Comparison of ENCODE assay signal across 8 cellular contexts in the genomic region with DNA sequence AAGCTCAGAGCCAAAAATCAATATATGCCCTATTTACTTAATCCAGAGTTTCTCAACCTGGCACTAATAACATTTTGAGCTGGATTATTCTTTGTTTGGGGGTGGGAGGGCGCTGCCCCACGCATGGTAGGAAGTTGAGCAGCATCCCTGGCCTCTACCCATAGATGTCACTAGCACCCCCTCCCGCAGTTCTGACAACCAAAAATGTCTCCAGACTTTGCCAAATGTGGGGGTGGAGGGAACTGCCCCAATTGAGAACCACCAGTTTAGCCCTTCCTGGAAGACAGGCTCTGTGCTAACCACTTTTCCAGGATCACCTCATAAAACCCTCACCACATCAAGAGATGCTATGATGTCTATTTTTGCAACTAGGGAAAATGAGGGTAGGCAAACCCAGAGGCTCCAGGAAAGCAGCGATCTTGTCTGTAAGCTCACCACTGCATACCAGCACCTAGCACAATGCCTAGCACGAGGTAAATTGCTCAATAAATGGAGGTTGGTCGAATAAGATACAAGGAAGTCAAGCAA. TPM values are rescaled to one million over a fixed set of nuclear protein-coding genes. Genes with fewer than 3 reads are reported as not detected.
A peak's percentile ranks its signal among the peaks of the same experiment; 100 is the strongest.
DNase-seq lines count a peak whose midpoint lies in the region; ATAC-seq and TF ChIP-seq lines count a peak whose summit lies in the region.

No MANE protein-coding gene starts in this region.

- H3K4me2 ChIP-seq in Loucy (ENCODE audit: low read depth, low read length, poor library complexity, severe bottlenecking) (peak overlapping the region; percentile 94), fibroblast of lung (ENCODE audit: extremely low read depth, insufficient read depth, low read length) (peak overlapping the region; percentile 96)

- H3K4me1 Mint-ChIP-seq in activated CD8-positive, alpha-beta T cell treated with anti-CD3 and anti-CD28 coated beads for 36 hours (ENCODE audit: low read depth), result peaks cover 39% of the 10 kb centered on the region
- peaks cover 24% of the 10 kb centered on the region for H3K4me1 Mint-ChIP-seq in progenitor cell of endocrine pancreas (ENCODE audit: low read depth)

- H3K27me3 ChIP-seq in Loucy (ENCODE audit: insufficient read depth, low read length, poor library complexity, severe bottlenecking), result peaks cover 6% of the 10 kb centered on the region
- H3K27me3 ChIP-seq in fibroblast of lung (ENCODE audit: control insufficient read depth, insufficient read depth, low read length), result no peaks in the 10 kb centered on the region

- H3F3A ChIP-seq in Loucy (ENCODE audit: low read depth), result no peaks in the 10 kb centered on the region

- H3K36me3 ChIP-seq in Loucy (ENCODE audit: insufficient read depth, low read length) (peaks cover 26% of the 10 kb centered on the region; the same call in 1 of the 2 replicates), fibroblast of lung (ENCODE audit: control insufficient read depth, insufficient read depth, low read length) (peaks cover 19% of the 10 kb centered on the region)

- H3K9me2 ChIP-seq in Loucy (replicated peaks; ENCODE audit: low read depth, low read length), result no peaks in the 10 kb centered on the region

- POLR2A ChIA-PET in activated CD8-positive, alpha-beta T cell treated with anti-CD3 and anti-CD28 coated beads for 36 hours (lab: Charles Lee), result interaction anchor here (0.6 to 8.9 kb wide), 16 partner anchors 11 to 1027 kb away, joined by 3 to 160 read pairs (median 4); partner anchors contain the start of genes DHPS, FBXW9, GCDH and JUNB

- H2AFZ ChIP-seq in Loucy (ENCODE audit: low read length) (no peak overlapping the region), fibroblast of lung (ENCODE audit: low read length) (no peak overlapping the region)

- intact Hi-C loops in activated CD8-positive, alpha-beta T cell treated with anti-CD3 and anti-CD28 coated beads for 36 hours (cut with micrococcal nuclease), result no loop called here

- H3K27ac Mint-ChIP-seq in activated CD8-positive, alpha-beta T cell treated with anti-CD3 and anti-CD28 coated beads for 36 hours, result peak overlapping the region; percentile 98
- peak overlapping the region; percentile 97 for H3K27ac Mint-ChIP-seq in progenitor cell of endocrine pancreas

- H3K9me3 ChIP-seq in Loucy (ENCODE audit: insufficient read depth, low read depth, low read length) (no peaks in the 10 kb centered on the region), fibroblast of lung (ENCODE audit: control insufficient read depth, insufficient read depth, low read depth, low read length) (no peaks in the 10 kb centered on the region)

- H3K27ac ChIP-seq in fibroblast of lung (ENCODE audit: insufficient read depth, low read length), result peak overlapping the region; percentile 95

- TF ChIP-seq CTCF in Loucy (conservative IDR thresholded peaks at IDR 0.05; ENCODE audit: low read length) (peak; percentile 65), fibroblast of lung (conservative IDR thresholded peaks at IDR 0.05 in 1 of 2, IDR thresholded peaks at IDR 0.05 in 1 of 2; ENCODE audit: low read depth in 1 of 2, low read length in 2 of 2) (peak; percentile 40 to 44), progenitor cell of endocrine pancreas (IDR thresholded peaks at IDR 0.05; ENCODE audit: unreplicated experiment) (peak; percentile 28)
- TF ChIP-seq CTCF in activated CD8-positive, alpha-beta T cell treated with anti-CD3 and anti-CD28 coated beads for 36 hours (IDR thresholded peaks at IDR 0.05), result peak; percentile 67

- peaks cover 36% of the 10 kb centered on the region for H3K36me3 Mint-ChIP-seq in activated CD8-positive, alpha-beta T cell treated with anti-CD3 and anti-CD28 coated beads for 36 hours (ENCODE audit: low read depth)
- peaks cover 13% of the 10 kb centered on the region for H3K36me3 Mint-ChIP-seq in progenitor cell of endocrine pancreas (ENCODE audit: insufficient read depth)

- H3K4me1 ChIP-seq in Loucy (ENCODE audit: insufficient read depth, low read length, poor library complexity, severe bottlenecking), result peaks cover 28% of the 10 kb centered on the region
- peaks cover 12% of the 10 kb centered on the region for H3K4me1 ChIP-seq in fibroblast of lung (ENCODE audit: control insufficient read depth, extremely low read depth, insufficient read depth, low read length)

- H3K79me2 ChIP-seq in Loucy (ENCODE audit: insufficient read depth, low read length) (peaks cover 70% of the 10 kb centered on the region), fibroblast of lung (ENCODE audit: control insufficient read depth, insufficient read depth, low read length) (peaks cover 58% of the 10 kb centered on the region)

- DNase-seq in GF-D8 (lab: John Stamatoyannopoulos, UW) (peak; percentile 50), fibroblast of lung (ENCODE audit: low read depth in 2 of 2) (peak; percentile 45 to 62), progenitor cell of endocrine pancreas (ENCODE audit: low spot score, unreplicated experiment) (no peak), NCI-H446 treated with DMSO at 0.1 percent for 48 hours (lab: John Stamatoyannopoulos, UW) (no peak), middle frontal gyrus (ENCODE audit: extremely low spot score, low spot score) (no peak)
- peak; percentile 79 for DNase-seq in activated CD8-positive, alpha-beta T cell treated with anti-CD3 and anti-CD28 coated beads for 36 hours

- peak overlapping the region; percentile 98 for H3K9ac ChIP-seq in Loucy (ENCODE audit: low read depth, low read length, poor library complexity, severe bottlenecking)
- H3K9ac ChIP-seq in fibroblast of lung (ENCODE audit: insufficient read depth, low read length), result peak overlapping the region; percentile 99

- peak overlapping the region; percentile 95 for H3K4me3 ChIP-seq in Loucy (ENCODE audit: low read length, poor library complexity, severe bottlenecking)
- H3K4me3 ChIP-seq in fibroblast of lung (replicated peaks in 1 of 4; ENCODE audit: control extremely low read depth in 1 of 4, insufficient read depth in 1 of 4, low read depth in 3 of 4, low read length in 4 of 4), result peak overlapping the region; percentile 93 to 100 (median 98)

- H3K4me3 Mint-ChIP-seq in activated CD8-positive, alpha-beta T cell treated with anti-CD3 and anti-CD28 coated beads for 36 hours, result peak overlapping the region; percentile 93
- H3K4me3 Mint-ChIP-seq in progenitor cell of endocrine pancreas (ENCODE audit: low read depth), result peak overlapping the region; percentile 93

- peak; percentile 11 for ATAC-seq in activated CD8-positive, alpha-beta T cell treated with anti-CD3 and anti-CD28 coated beads for 36 hours
- ATAC-seq in HG03520 (IDR thresholded peaks at IDR 0.05; ENCODE audit: unreplicated experiment), result no peak

- peaks cover 50% of the 10 kb centered on the region for H4K20me1 ChIP-seq in Loucy (ENCODE audit: insufficient read depth, low read length, poor library complexity, severe bottlenecking)
- no peaks in the 10 kb centered on the region for H4K20me1 ChIP-seq in fibroblast of lung (ENCODE audit: control insufficient read depth, extremely low read depth, insufficient read depth, low read length)

- CTCF ChIA-PET in activated CD8-positive, alpha-beta T cell treated with anti-CD3 and anti-CD28 coated beads for 36 hours (lab: Charles Lee), result interaction anchor here (0.5 to 3.3 kb wide), 18 partner anchors 9 to 114 kb away, joined by 3 to 32 read pairs (median 4); partner anchors contain the start of genes RTBDN and TNPO2

- H3K27me3 Mint-ChIP-seq in activated CD8-positive, alpha-beta T cell treated with anti-CD3 and anti-CD28 coated beads for 36 hours, result no peaks in the 10 kb centered on the region
- no peaks in the 10 kb centered on the region for H3K27me3 Mint-ChIP-seq in progenitor cell of endocrine pancreas

- no peaks in the 10 kb centered on the region for H3K9me3 Mint-ChIP-seq in activated CD8-positive, alpha-beta T cell treated with anti-CD3 and anti-CD28 coated beads for 36 hours
- no peaks in the 10 kb centered on the region for H3K9me3 Mint-ChIP-seq in progenitor cell of endocrine pancreas (ENCODE audit: low read depth)

RNA-seq across cellular contexts. Expression of gene TRIR, which starts 1.1 kb away (rescaled TPM):
- total RNA-seq in activated CD8-positive, alpha-beta T cell treated with anti-CD3 and anti-CD28 coated beads for 36 hours, result 100 to 1,000 TPM; 154 to 169 TPM
- total RNA-seq in fibroblast of lung (117 and 186 TPM in 2 replicates), progenitor cell of endocrine pancreas (171 and 180 TPM in 2 replicates)
- 155 and 199 TPM in 2 replicates for polyA plus RNA-seq in fibroblast of lung
- polyA plus RNA-seq in fibroblast of lung (2012), result 204 and 242 TPM in 2 replicates
- polyA minus RNA-seq in fibroblast of lung (ENCODE audit: low replicate concordance), result 43.1 and 70.6 TPM in 2 replicates

RNA-seq across cellular contexts. Expression of gene GET3, which starts 3.9 kb away (rescaled TPM):
- total RNA-seq in activated CD8-positive, alpha-beta T cell treated with anti-CD3 and anti-CD28 coated beads for 36 hours, result 10 to 100 TPM; 50.7 to 52.2 TPM
- total RNA-seq in fibroblast of lung, result 94.1 and 95.3 TPM in 2 replicates
- polyA plus RNA-seq in fibroblast of lung, result 123 and 208 TPM in 2 replicates
- 98.9 and 166 TPM in 2 replicates for polyA plus RNA-seq in fibroblast of lung (2012)
- 114 and 176 TPM in 2 replicates for polyA minus RNA-seq in fibroblast of lung (ENCODE audit: low replicate concordance)
- total RNA-seq in progenitor cell of endocrine pancreas, result 59.8 and 66.0 TPM in 2 replicates

RNA-seq across cellular contexts. Expression of gene TNPO2, which starts 9.7 kb away (rescaled TPM):
- total RNA-seq in activated CD8-positive, alpha-beta T cell treated with anti-CD3 and anti-CD28 coated beads for 36 hours, result 10 to 100 TPM; 90.7 to 94.5 TPM
- 28.2 and 36.0 TPM in 2 replicates for total RNA-seq in fibroblast of lung
- 52.5 and 75.0 TPM in 2 replicates for polyA plus RNA-seq in fibroblast of lung
- 34.5 and 41.3 TPM in 2 replicates for polyA plus RNA-seq in fibroblast of lung (2012)
- polyA minus RNA-seq in fibroblast of lung (ENCODE audit: low replicate concordance), result 196 and 209 TPM in 2 replicates
- total RNA-seq in progenitor cell of endocrine pancreas, result 109 and 113 TPM in 2 replicates

RNA-seq across cellular contexts. Expression of gene BEST2, which starts 18.2 kb away (rescaled TPM):
- not detected for total RNA-seq in activated CD8-positive, alpha-beta T cell treated with anti-CD3 and anti-CD28 coated beads for 36 hours
- total RNA-seq in fibroblast of lung (not detected in 2 replicates), progenitor cell of endocrine pancreas (not detected in 2 replicates)
- not detected in 2 replicates for polyA plus RNA-seq in fibroblast of lung
- polyA plus RNA-seq in fibroblast of lung (2012), result 0.06 TPM in 1 of 2 replicates, not detected in the other
- polyA minus RNA-seq in fibroblast of lung (ENCODE audit: low replicate concordance), result 0.78 TPM in 1 of 2 replicates, not detected in the other

RNA-seq across cellular contexts. Expression of gene FBXW9, which starts 37.0 kb away (rescaled TPM):
- 10 to 100 TPM in 1 of 2 experiments, 1 to 10 TPM in 1; 9.9 to 10.8 TPM for total RNA-seq in activated CD8-positive, alpha-beta T cell treated with anti-CD3 and anti-CD28 coated beads for 36 hours
- 3.1 and 3.3 TPM in 2 replicates for total RNA-seq in fibroblast of lung
- polyA plus RNA-seq in fibroblast of lung, result 3.3 and 4.4 TPM in 2 replicates
- polyA plus RNA-seq in fibroblast of lung (2012), result 6.4 and 6.9 TPM in 2 replicates
- polyA minus RNA-seq in fibroblast of lung (ENCODE audit: low replicate concordance), result 6.7 and 10.1 TPM in 2 replicates
- total RNA-seq in progenitor cell of endocrine pancreas, result 14.6 and 15.1 TPM in 2 replicates

Comparison
In these comparisons a context has a peak if more than half of its experiments do, and no peak if none do; other contexts are left out.
1. DNase-seq: peak in GF-D8 (single experiment), activated CD8-positive, alpha-beta T cell treated with anti-CD3 and anti-CD28 coated beads for 36 hours (single experiment) and fibroblast of lung (2 of 2); none in progenitor cell of endocrine pancreas (single experiment), NCI-H446 treated with DMSO at 0.1 percent for 48 hours (single experiment) and middle frontal gyrus (single experiment).
2. Peak in every context shown above with its lines, with median percentiles within 50 percentile points of each other: CTCF ChIP-seq.